ENCODE assay signal across 14 cellular contexts in genomic region chr11:94401773-94402265, GRCh38. TPM values are rescaled to one million over a fixed set of nuclear protein-coding genes. Genes with fewer than 3 reads are reported as not detected.
DNase-seq lines count a peak whose midpoint lies in the region; ATAC-seq, FAIRE-seq and TF ChIP-seq lines count a peak whose summit lies in the region.
"Had no signal": no experiment of that assay in that cellular context is flagged by ENCODE, and none has a peak within 500 bp of the region (broad histone marks: within the 10 kb centered on the region; RNA-seq: fewer than 3 reads in every experiment).

No MANE protein-coding gene starts in this region.

- no peaks in the 10 kb centered on the region for H3K9me3 ChIP-seq in kidney (ENCODE audit: control insufficient read depth in 1 of 2, low read length in 2 of 2)
- no peaks in the 10 kb centered on the region for H3K9me3 ChIP-seq in uterus

- H3K27ac ChIP-seq in kidney (ENCODE audit: low read depth in 2 of 2, low read length in 2 of 2) (no peak overlapping the region), uterus (no peak overlapping the region)
- H3K27ac ChIP-seq: KMS-11 had no signal

- intact Hi-C loops in kidney (cut with DNase I) = no loop called here
- intact Hi-C loops in uterus (cut with DNase I; ENCODE audit: low total_unique reads) = no loop called here

- ATAC-seq in activated T-cell treated with anti-CD3 and anti-CD28 coated beads, Interleukin-2, amount 50 U/mL, for 72 hours (replicated peaks in 1 of 2) = no peak
- no peak for ATAC-seq in stimulated activated naive B cell treated with anti-CD40 and anti-IgM and Interleukin-4, amounts not matched to agents 10 μg/mL and 1 μg/mL and 100 μg/mL, for 72 hours (replicated peaks)

- peaks cover 6 to 7% of the 10 kb centered on the region in 2 donors for H3K9me3 Mint-ChIP-seq in activated T-cell treated with anti-CD3 and anti-CD28 coated beads, Interleukin-2, amount 50 U/mL, for 72 hours
- no peaks in the 10 kb centered on the region for H3K9me3 Mint-ChIP-seq in chondrocyte (ENCODE audit: low read depth)
- H3K9me3 Mint-ChIP-seq in stimulated activated naive B cell treated with anti-CD40 and anti-IgM and Interleukin-4, amounts not matched to agents 10 μg/mL and 1 μg/mL and 100 μg/mL, for 72 hours = peaks cover 3 to 7% of the 10 kb centered on the region in 2 donors

- H3K4me1 ChIP-seq in kidney (ENCODE audit: control insufficient read depth in 1 of 2, insufficient read depth in 1 of 2, low read depth in 1 of 2, low read length in 2 of 2) = peaks cover 0 to 7% of the 10 kb centered on the region in 2 donors
- peaks cover 0 to 6% of the 10 kb centered on the region in 2 donors for H3K4me1 ChIP-seq in uterus

- H3K4me1 Mint-ChIP-seq in activated T-cell treated with anti-CD3 and anti-CD28 coated beads, Interleukin-2, amount 50 U/mL, for 72 hours (ENCODE audit: low read depth) = peaks cover 8% of the 10 kb centered on the region
- peaks cover 13% of the 10 kb centered on the region for H3K4me1 Mint-ChIP-seq in chondrocyte (ENCODE audit: low read depth)
- peaks cover 7 to 10% of the 10 kb centered on the region in 2 donors for H3K4me1 Mint-ChIP-seq in stimulated activated naive B cell treated with anti-CD40 and anti-IgM and Interleukin-4, amounts not matched to agents 10 μg/mL and 1 μg/mL and 100 μg/mL, for 72 hours

- H3K27ac Mint-ChIP-seq in activated T-cell treated with anti-CD3 and anti-CD28 coated beads, Interleukin-2, amount 50 U/mL, for 72 hours = peak overlapping the region; percentile 47
- no peak overlapping the region for H3K27ac Mint-ChIP-seq in chondrocyte (ENCODE audit: unreplicated experiment)
- H3K27ac Mint-ChIP-seq in stimulated activated naive B cell treated with anti-CD40 and anti-IgM and Interleukin-4, amounts not matched to agents 10 μg/mL and 1 μg/mL and 100 μg/mL, for 72 hours = peak overlapping the region; percentile 39
- H3K27ac Mint-ChIP-seq: activated naive CD8-positive, alpha-beta T cell treated with anti-CD3 and anti-CD28 coated beads, Interleukin-2, amount 10 ng/mL, durations not matched to agents 7 days and 5 days had no signal

- FAIRE-seq in kidney (lab: Jason Lieb, UNC) = no peak
- FAIRE-seq: GM12891, islet of Langerhans had no signal

- no peaks in the 10 kb centered on the region for H3K27me3 ChIP-seq in uterus

- TF ChIP-seq POLR2A in uterus (IDR thresholded peaks at IDR 0.05) = no peak

- peaks cover 6% of the 10 kb centered on the region in 2 donors for H3K36me3 Mint-ChIP-seq in activated T-cell treated with anti-CD3 and anti-CD28 coated beads, Interleukin-2, amount 50 U/mL, for 72 hours (ENCODE audit: insufficient read depth in 2 of 2)
- H3K36me3 Mint-ChIP-seq in chondrocyte (ENCODE audit: low read depth) = no peaks in the 10 kb centered on the region
- no peaks in the 10 kb centered on the region for H3K36me3 Mint-ChIP-seq in stimulated activated naive B cell treated with anti-CD40 and anti-IgM and Interleukin-4, amounts not matched to agents 10 μg/mL and 1 μg/mL and 100 μg/mL, for 72 hours
- H3K36me3 Mint-ChIP-seq: activated naive CD8-positive, alpha-beta T cell treated with anti-CD3 and anti-CD28 coated beads, Interleukin-2, amount 10 ng/mL, durations not matched to agents 7 days and 5 days had no signal

- H3K9ac ChIP-seq in kidney (ENCODE audit: low read length in 2 of 2) = no peak overlapping the region
- H3K9ac ChIP-seq: KMS-11 had no signal

- no peak for DNase-seq in activated T-cell treated with anti-CD3 and anti-CD28 coated beads, Interleukin-2, amount 50 U/mL, for 72 hours
- DNase-seq in activated T-cell treated with anti-CD3 and anti-CD28 coated beads for 4 hours (no peak), chondrocyte (ENCODE audit: low spot score) (no peak), kidney (no peak), UCSD-AML1 (lab: John Stamatoyannopoulos, UW; ENCODE audit: unreplicated experiment) (no peak), iPS-NIHi7 (ENCODE audit: extremely low spot score) (no peak), uterus (no peak)
- DNase-seq in stimulated activated naive B cell treated with anti-CD40 and anti-IgM and Interleukin-4, amounts not matched to agents 10 μg/mL and 1 μg/mL and 100 μg/mL, for 72 hours = no peak
- DNase-seq: activated naive CD8-positive, alpha-beta T cell treated with anti-CD3 and anti-CD28 coated beads, Interleukin-2, amount 10 ng/mL, durations not matched to agents 7 days and 5 days had no signal

- H3K4me3 ChIP-seq in kidney (ENCODE audit: low read length in 2 of 2) = peak overlapping the region; percentile 24 to 46
- H3K4me3 ChIP-seq in uterus = no peak overlapping the region

- no peak for TF ChIP-seq CTCF in chondrocyte (IDR thresholded peaks at IDR 0.05)
- no peak for TF ChIP-seq CTCF in kidney (IDR thresholded peaks at IDR 0.05; ENCODE audit: borderline replicate concordance, extremely low read depth, insufficient read depth)
- TF ChIP-seq CTCF in uterus (IDR thresholded peaks at IDR 0.05) = no peak

- H3K36me3 ChIP-seq in kidney (ENCODE audit: control insufficient read depth in 1 of 2, insufficient read depth in 2 of 2, low read length in 2 of 2) (no peaks in the 10 kb centered on the region), uterus (no peaks in the 10 kb centered on the region)

- peaks cover 48% of the 10 kb centered on the region for H3K27me3 Mint-ChIP-seq in activated T-cell treated with anti-CD3 and anti-CD28 coated beads, Interleukin-2, amount 50 U/mL, for 72 hours (ENCODE audit: low read depth)
- peaks cover 28% of the 10 kb centered on the region for H3K27me3 Mint-ChIP-seq in chondrocyte (ENCODE audit: low read depth)
- H3K27me3 Mint-ChIP-seq in stimulated activated naive B cell treated with anti-CD40 and anti-IgM and Interleukin-4, amounts not matched to agents 10 μg/mL and 1 μg/mL and 100 μg/mL, for 72 hours = peaks cover 46 to 51% of the 10 kb centered on the region in 2 donors

- no peak overlapping the region for H3K4me3 Mint-ChIP-seq in activated T-cell treated with anti-CD3 and anti-CD28 coated beads, Interleukin-2, amount 50 U/mL, for 72 hours
- H3K4me3 Mint-ChIP-seq in chondrocyte (ENCODE audit: unreplicated experiment) = peak overlapping the region; percentile 55
- no peak overlapping the region for H3K4me3 Mint-ChIP-seq in stimulated activated naive B cell treated with anti-CD40 and anti-IgM and Interleukin-4, amounts not matched to agents 10 μg/mL and 1 μg/mL and 100 μg/mL, for 72 hours
- H3K4me3 Mint-ChIP-seq: activated naive CD8-positive, alpha-beta T cell treated with anti-CD3 and anti-CD28 coated beads, Interleukin-2, amount 10 ng/mL, durations not matched to agents 7 days and 5 days had no signal

RNA-seq across cellular contexts. Expression of gene GPR83, which starts 0.6 kb away (rescaled TPM):
- total RNA-seq in activated T-cell treated with anti-CD3 and anti-CD28 coated beads, Interleukin-2, amount 50 U/mL, for 72 hours = under 1 TPM; 0.12 to 0.19 TPM
- total RNA-seq in chondrocyte (0.05 TPM in 1 of 3 replicates, not detected in the others), kidney (0.28 TPM), uterus (under 1 TPM in 2 of 4 donors, not detected in 2; 0.21 to 0.28 TPM)
- not detected for polyA plus RNA-seq in kidney (ENCODE audit: insufficient read depth, low read depth, low replicate concordance)
- total RNA-seq: A172, PC-3 had no signal

Comparison
In these comparisons a context has a peak if more than half of its experiments do, and no peak if none do; other contexts are left out.
1. H3K4me3 ChIP-seq: peak in kidney (2 of 2); none in uterus (0 of 2).